ENCODE assay signal across 8 cellular contexts in the genomic region with DNA sequence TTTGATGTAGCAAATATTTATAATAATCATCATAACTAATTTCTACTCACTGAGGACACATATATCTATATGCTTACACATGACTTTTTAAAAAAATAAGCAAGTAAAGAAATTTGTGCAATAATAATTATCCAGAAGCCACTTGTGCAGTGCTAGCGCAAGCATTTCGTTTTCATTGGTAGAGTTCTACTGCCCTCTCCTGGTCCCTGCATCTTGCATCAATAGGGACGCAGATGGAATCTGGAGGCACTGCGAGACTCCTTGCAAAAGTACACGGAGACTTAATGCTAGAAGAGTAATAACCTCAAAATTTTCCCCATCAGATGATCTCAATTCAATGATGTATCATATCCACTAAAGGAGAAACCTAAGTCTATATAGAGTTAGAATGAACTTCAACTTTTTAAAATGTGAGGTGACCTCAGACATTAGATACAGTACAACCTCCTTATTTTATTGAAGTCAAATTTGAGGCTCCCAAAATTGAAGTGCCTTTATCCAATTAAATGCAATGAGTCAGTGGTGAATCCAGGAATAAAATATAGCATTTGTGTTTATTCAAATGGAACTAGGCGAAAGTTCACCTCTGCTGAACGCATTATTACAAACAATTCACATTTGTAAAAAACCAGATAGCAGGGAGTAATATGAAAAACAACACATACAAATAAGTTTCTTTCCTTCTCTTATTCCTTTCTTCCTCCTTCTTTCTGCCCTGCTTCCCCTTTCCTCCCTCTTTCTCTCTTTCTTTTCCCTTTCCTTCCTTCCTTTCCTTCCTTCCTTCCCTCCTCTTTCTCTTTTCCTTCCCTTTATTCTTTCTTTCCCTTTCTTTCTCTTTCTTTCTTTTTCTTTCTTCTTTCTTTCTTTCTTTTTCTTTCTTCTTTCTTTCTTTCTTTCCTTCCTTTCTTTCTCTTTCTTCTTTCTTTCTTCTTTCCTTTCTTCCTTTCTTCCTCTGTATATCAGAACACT.
DNase-seq lines count a peak whose midpoint lies in the region; ATAC-seq and TF ChIP-seq lines count a peak whose summit lies in the region.

No MANE protein-coding gene starts in this region.

- peak; percentile 87 for ATAC-seq in GM21717 (IDR thresholded peaks at IDR 0.05; ENCODE audit: unreplicated experiment)

- no peaks in the 10 kb centered on the region for H3K9me3 Mint-ChIP-seq in activated naive CD4-positive, alpha-beta T cell treated with anti-CD3 and anti-CD28 coated beads for 36 hours

- TF ChIP-seq RAD21 in Ishikawa (IDR thresholded peaks at IDR 0.05; ENCODE audit: low read depth) = peak; percentile 96

- H3K27me3 Mint-ChIP-seq in activated naive CD4-positive, alpha-beta T cell treated with anti-CD3 and anti-CD28 coated beads for 36 hours (ENCODE audit: low read depth) = peaks cover 4% of the 10 kb centered on the region

- intact Hi-C loops in activated naive CD4-positive, alpha-beta T cell treated with anti-CD3 and anti-CD28 coated beads for 36 hours (cut with micrococcal nuclease) = loop anchor here (2.0 to 10.0 kb wide), 8 partner anchors 490 to 1660 kb away; a partner anchor contains a TSS
- intact Hi-C loops in head of caudate nucleus (cut with DNase I) (no loop called here), posterior cingulate gyrus (cut with DNase I) (loop anchor here (5.0 kb wide), 1 partner anchor 1135 kb away; no protein-coding TSS in a partner anchor)

- CTCF ChIA-PET in activated naive CD4-positive, alpha-beta T cell treated with anti-CD3 and anti-CD28 coated beads for 36 hours (lab: Charles Lee) = interaction anchor here (0.6 to 1.5 kb wide), 2 partner anchors 386 to 490 kb away, joined by 3 read pairs; no protein-coding TSS in a partner anchor

- H3K4me3 Mint-ChIP-seq in activated naive CD4-positive, alpha-beta T cell treated with anti-CD3 and anti-CD28 coated beads for 36 hours = no peak overlapping the region

- DNase-seq in GM03348 (ENCODE audit: low spot score) (peak; percentile 78), OCI-M1 (lab: John Stamatoyannopoulos, UW) (peak; percentile 87), head of caudate nucleus (peak in 41 of 42 donors; percentile 12 to 85 (median 64)), posterior cingulate gyrus (peak in 9 of 10 donors; percentile 12 to 85 (median 47))
- peak; percentile 71 for DNase-seq in activated naive CD4-positive, alpha-beta T cell treated with anti-CD3 and anti-CD28 coated beads for 36 hours
- DNase-seq in activated CD4-positive, CD25-positive, alpha-beta regulatory T cell treated with anti-CD3 and anti-CD28 coated beads, Interleukin-2, amount 50 U/mL, for 72 hours = no peak

- H3K36me3 Mint-ChIP-seq in activated naive CD4-positive, alpha-beta T cell treated with anti-CD3 and anti-CD28 coated beads for 36 hours (ENCODE audit: low read depth) = no peaks in the 10 kb centered on the region

- no peak overlapping the region for H3K27ac Mint-ChIP-seq in activated naive CD4-positive, alpha-beta T cell treated with anti-CD3 and anti-CD28 coated beads for 36 hours

- no peak for TF ChIP-seq EP300 in Ishikawa (IDR thresholded peaks at IDR 0.05; ENCODE audit: borderline replicate concordance)

- H3K4me1 Mint-ChIP-seq in activated naive CD4-positive, alpha-beta T cell treated with anti-CD3 and anti-CD28 coated beads for 36 hours (ENCODE audit: low read depth) = no peaks in the 10 kb centered on the region

TF ChIP-seq in Ishikawa, 13 proteins besides CTCF, POLR2A, EP300 and RAD21:
- TF ChIP-seq, protein P1, sequence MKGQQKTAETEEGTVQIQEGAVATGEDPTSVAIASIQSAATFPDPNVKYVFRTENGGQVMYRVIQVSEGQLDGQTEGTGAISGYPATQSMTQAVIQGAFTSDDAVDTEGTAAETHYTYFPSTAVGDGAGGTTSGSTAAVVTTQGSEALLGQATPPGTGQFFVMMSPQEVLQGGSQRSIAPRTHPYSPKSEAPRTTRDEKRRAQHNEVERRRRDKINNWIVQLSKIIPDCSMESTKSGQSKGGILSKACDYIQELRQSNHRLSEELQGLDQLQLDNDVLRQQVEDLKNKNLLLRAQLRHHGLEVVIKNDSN (IDR thresholded peaks at IDR 0.05) = no peak
- TF ChIP-seq CEBPB (IDR thresholded peaks at IDR 0.05) (peak; percentile 48), NFIC (IDR thresholded peaks at IDR 0.05) (no peak)
TF ChIP-seq in Ishikawa: peak in this region for 1.
